ENCODE assay signal across 20 cellular contexts in the genomic region with DNA sequence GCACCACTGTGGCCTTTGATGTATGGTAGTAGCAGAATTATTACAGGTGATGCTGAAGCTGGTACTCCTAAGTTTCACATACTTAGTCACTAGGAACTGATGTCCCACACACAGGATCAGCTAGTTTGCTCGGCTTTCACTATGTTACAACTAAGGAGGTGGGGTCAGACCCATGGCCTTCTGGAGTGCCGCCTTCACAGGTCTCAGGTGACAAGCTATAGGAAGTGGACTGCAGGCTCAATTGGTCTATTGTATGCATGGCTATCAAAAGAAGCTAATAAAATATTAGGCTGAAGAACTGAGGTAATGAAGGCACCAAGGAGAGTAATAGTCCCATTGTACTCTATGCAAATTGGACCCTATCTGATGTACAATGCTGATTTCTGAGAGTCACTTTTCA.
"Had no signal": no experiment of that assay in that cellular context is flagged by ENCODE, and none has a peak within 500 bp of the region (broad histone marks: within the 10 kb centered on the region; RNA-seq: fewer than 3 reads in every experiment).

No MANE protein-coding gene starts in this region.

- H3K9me3 ChIP-seq: heart left ventricle, pancreas, upper lobe of left lung, uterus had no signal

- FAIRE-seq: frontal cortex, islet of Langerhans, pancreas, small intestine had no signal

- DNase-seq: effector CD8-positive, alpha-beta T cell; heart left ventricle; hippocampal formation; kidney glomerular epithelial cell; occipital lobe; pancreas; right cardiac atrium; small intestine; stimulated activated CD4-positive, alpha-beta T cell treated with anti-CD3 and anti-CD28 coated beads, Interleukin-12 subunit alpha, Interleukin-12 subunit beta, amount 100 ng/mL, for 4 hours; stimulated activated CD4-positive, alpha-beta T cell treated with anti-CD3 and anti-CD28 coated beads, Interleukin-2, amount 100 ng/mL, for 48 hours; stimulated activated naive CD4-positive, alpha-beta T cell treated with Interleukin-2 at 50 U/mL for 16 hours; upper lobe of left lung; uterus had no signal

- ATAC-seq: heart left ventricle; left lobe of liver; natural killer cell treated with Interleukin-12 subunit alpha and Interleukin-12 subunit beta and Interleukin-15 and Interleukin-18, amount 100 ng/mL, for 72 hours; pancreas; right cardiac atrium had no signal

- H3K9me3 Mint-ChIP-seq: mesothelial cell of epicardium had no signal

- H3K27me3 Mint-ChIP-seq: natural killer cell treated with Interleukin-12 subunit alpha and Interleukin-12 subunit beta and Interleukin-15 and Interleukin-18, amount 100 ng/mL, for 72 hours; progenitor cell of endocrine pancreas had no signal

- H3K4me3 Mint-ChIP-seq: mesothelial cell of epicardium; natural killer cell treated with Interleukin-12 subunit alpha and Interleukin-12 subunit beta and Interleukin-15 and Interleukin-18, amount 100 ng/mL, for 72 hours had no signal

- H3K27me3 ChIP-seq: heart left ventricle, pancreas, upper lobe of left lung, uterus had no signal

- H3K36me3 ChIP-seq: heart left ventricle, pancreas, upper lobe of left lung, uterus had no signal

- H3K4me1 ChIP-seq: heart left ventricle, pancreas, upper lobe of left lung, uterus had no signal

- H3K36me3 Mint-ChIP-seq: mesothelial cell of epicardium had no signal

- H3K27ac Mint-ChIP-seq: mesothelial cell of epicardium; natural killer cell treated with Interleukin-12 subunit alpha and Interleukin-12 subunit beta and Interleukin-15 and Interleukin-18, amount 100 ng/mL, for 72 hours; progenitor cell of endocrine pancreas had no signal

- H3K27ac ChIP-seq: coronary artery, heart left ventricle, pancreas, upper lobe of left lung, uterus had no signal

- H3K4me3 ChIP-seq: coronary artery, heart left ventricle, pancreas, upper lobe of left lung, uterus had no signal
